ENCODE assay signal across 1 cellular context in genomic region chr6:119078449-119079287, GRCh38.
TF ChIP-seq lines count a peak whose summit lies in the region.

FAM184A (minus strand) TSS chr6:119078664; CDS start chr6:119078299, 365 bp downstream.

TF ChIP-seq in HepG2, 621 proteins besides CTCF, POLR2A, EP300 and RAD21 (continued from another document and continues in another):
- no peak for TF ChIP-seq ZBTB40 (IDR thresholded peaks at IDR 0.05)
- peak; percentile 25; the same call in 1 of the 2 replicates for TF ChIP-seq ZBTB40 (CRISPR knock-in tag; IDR thresholded peaks at IDR 0.05)
- TF ChIP-seq NONO (IDR thresholded peaks at IDR 0.05): no peak
- TF ChIP-seq NONO (CRISPR knock-in tag; conservative IDR thresholded peaks at IDR 0.05): no peak
- TF ChIP-seq YEATS2 (CRISPR knock-in tag; IDR thresholded peaks at IDR 0.05; ENCODE audit: borderline replicate concordance): peak; percentile 49; the same call in 1 of the 2 replicates
- peak; percentile 53; the same call in 1 of the 2 replicates for TF ChIP-seq DR1 (CRISPR knock-in tag; IDR thresholded peaks at IDR 0.05)
- TF ChIP-seq SIX1 (CRISPR knock-in tag; IDR thresholded peaks at IDR 0.05; ENCODE audit: borderline replicate concordance): peak; percentile 47; the same call in 1 of the 2 replicates
- no peak for TF ChIP-seq ZNF432 (CRISPR knock-in tag; IDR thresholded peaks at IDR 0.05; ENCODE audit: borderline replicate concordance)
- no peak for TF ChIP-seq LCORL (IDR thresholded peaks at IDR 0.05)
- TF ChIP-seq LCORL (CRISPR knock-in tag; IDR thresholded peaks at IDR 0.05): peak; percentile 56; the same call in 1 of the 2 replicates
- no peak for TF ChIP-seq PHB2 (IDR thresholded peaks at IDR 0.05; ENCODE audit: partially characterized antibody)
- TF ChIP-seq ZNF567 (CRISPR knock-in tag; IDR thresholded peaks at IDR 0.05; ENCODE audit: borderline replicate concordance): peak; percentile 52
- TF ChIP-seq ZNF318 (CRISPR knock-in tag; IDR thresholded peaks at IDR 0.05): peak; percentile 48; the same call in 1 of the 2 replicates
- peak; percentile 54; the same call in 1 of the 2 replicates for TF ChIP-seq HDAC2 (CRISPR knock-in tag; IDR thresholded peaks at IDR 0.05)
- no peak for TF ChIP-seq ZNF569 (CRISPR knock-in tag; IDR thresholded peaks at IDR 0.05; ENCODE audit: borderline replicate concordance)
- TF ChIP-seq MTF1 (CRISPR knock-in tag; IDR thresholded peaks at IDR 0.05): no peak
- no peak for TF ChIP-seq ZMYM2 (CRISPR knock-in tag; IDR thresholded peaks at IDR 0.05)
- no peak for TF ChIP-seq MXI1 (IDR thresholded peaks at IDR 0.05; ENCODE audit: borderline replicate concordance, low read depth, low read length)
- TF ChIP-seq PBX3 (CRISPR knock-in tag; IDR thresholded peaks at IDR 0.05; ENCODE audit: borderline replicate concordance): 0 out of 2 replicates have a peak, but pooled peaks have one; percentile 7
- peak; percentile 5; the same call in 1 of the 2 replicates for TF ChIP-seq KDM1A (CRISPR knock-in tag; IDR thresholded peaks at IDR 0.05)
- TF ChIP-seq HNF4G (IDR thresholded peaks at IDR 0.05; ENCODE audit: borderline replicate concordance, low read depth, low read length): no peak; the same call in 1 of the 2 replicates
- TF ChIP-seq HNF4G (CRISPR knock-in tag; IDR thresholded peaks at IDR 0.05; ENCODE audit: borderline replicate concordance, low read depth): peak; percentile 52; the same call in 1 of the 2 replicates
- peak; percentile 58; the same call in 1 of the 2 replicates for TF ChIP-seq PITX1 (CRISPR knock-in tag; IDR thresholded peaks at IDR 0.05)
- TF ChIP-seq TSC22D2 (CRISPR knock-in tag; IDR thresholded peaks at IDR 0.05; ENCODE audit: borderline replicate concordance): peak; percentile 65; the same call in 1 of the 2 replicates
- 0 out of 2 replicates have a peak, but pooled peaks have one; percentile 14 for TF ChIP-seq NCOA2 (CRISPR knock-in tag; IDR thresholded peaks at IDR 0.05)
- TF ChIP-seq ZNF788 (CRISPR knock-in tag; IDR thresholded peaks at IDR 0.05; ENCODE audit: borderline replicate concordance): peak; percentile 38; the same call in 1 of the 2 replicates
- peak; percentile 56; the same call in 1 of the 2 replicates for TF ChIP-seq ZNF550 (CRISPR knock-in tag; IDR thresholded peaks at IDR 0.05; ENCODE audit: borderline replicate concordance)
- peak in 1 of 2 experiments; percentile 50; a peak in 1 of 4 replicates for TF ChIP-seq ATF4 (CRISPR knock-in tag; IDR thresholded peaks at IDR 0.05)
- peak; percentile 7; the same call in 1 of the 2 replicates for TF ChIP-seq UBTF (CRISPR knock-in tag; IDR thresholded peaks at IDR 0.05)
- TF ChIP-seq ZNF772 (CRISPR knock-in tag; IDR thresholded peaks at IDR 0.05): peak; percentile 11; the same call in 1 of the 2 replicates
